ENCODE assay signal across 22 cellular contexts in genomic region chr2:85242321-85242720, GRCh38.
"Had no signal": no experiment of that assay in that cellular context is flagged by ENCODE, and none has a peak within 500 bp of the region (broad histone marks: within the 10 kb centered on the region; RNA-seq: fewer than 3 reads in every experiment).

No MANE protein-coding gene starts in this region.

- H3K9ac ChIP-seq: neural progenitor cell had no signal

- H3K27ac Mint-ChIP-seq: natural killer cell; neural progenitor cell; stimulated activated memory B cell treated with anti-CD40 and anti-IgM and Interleukin-4, amounts not matched to agents 10 μg/mL and 1 μg/mL and 100 μg/mL, for 72 hours; stimulated activated naive CD8-positive, alpha-beta T cell treated with anti-CD3 and anti-CD28 coated beads, Interleukin-15, amount 100 ng/mL, for 72 hours had no signal

- H3K36me3 ChIP-seq: neural progenitor cell, ovary, prostate gland, right lobe of liver, thoracic aorta, uterus had no signal

- H3K4me3 Mint-ChIP-seq: natural killer cell; neural progenitor cell; stimulated activated memory B cell treated with anti-CD40 and anti-IgM and Interleukin-4, amounts not matched to agents 10 μg/mL and 1 μg/mL and 100 μg/mL, for 72 hours; stimulated activated naive CD8-positive, alpha-beta T cell treated with anti-CD3 and anti-CD28 coated beads, Interleukin-15, amount 100 ng/mL, for 72 hours had no signal

- H3K4me2 ChIP-seq: neural progenitor cell had no signal

- H3K27me3 ChIP-seq: neural progenitor cell, ovary, right lobe of liver, uterus had no signal

- H3K9me3 ChIP-seq: mucosa of descending colon, ovary, prostate gland, right lobe of liver, thoracic aorta, uterus had no signal

- ATAC-seq: left colon; mucosa of descending colon; natural killer cell; right lobe of liver; stimulated activated memory B cell treated with anti-CD40 and anti-IgM and Interleukin-4, amounts not matched to agents 10 μg/mL and 1 μg/mL and 100 μg/mL, for 72 hours; stimulated activated naive CD8-positive, alpha-beta T cell treated with anti-CD3 and anti-CD28 coated beads, Interleukin-15, amount 100 ng/mL, for 72 hours had no signal

- DNase-seq: effector CD8-positive, alpha-beta T cell; foreskin melanocyte; head of caudate nucleus; hippocampal formation; left colon; mammary epithelial cell; mucosa of descending colon; natural killer cell; nucleus accumbens; ovary; right lobe of liver; stimulated activated CD4-positive, alpha-beta T cell treated with anti-CD3 and anti-CD28 coated beads, Interleukin-15, amount 100 ng/mL, for 24 hours; stimulated activated CD4-positive, alpha-beta T cell treated with anti-CD3 and anti-CD28 coated beads, Interleukin-1b, Interleukin-23, amount 100 ng/mL, for 48 hours; stimulated activated CD4-positive, alpha-beta T cell treated with anti-CD3 and anti-CD28 coated beads, Interleukin-4, amount 100 ng/mL, for 24 hours; stimulated activated naive CD8-positive, alpha-beta T cell treated with anti-CD3 and anti-CD28 coated beads, Interleukin-15, amount 100 ng/mL, for 72 hours; trophoblast cell had no signal

- H3K4me1 Mint-ChIP-seq: stimulated activated memory B cell treated with anti-CD40 and anti-IgM and Interleukin-4, amounts not matched to agents 10 μg/mL and 1 μg/mL and 100 μg/mL, for 72 hours; stimulated activated naive CD8-positive, alpha-beta T cell treated with anti-CD3 and anti-CD28 coated beads, Interleukin-15, amount 100 ng/mL, for 72 hours had no signal

- H3K4me1 ChIP-seq: prostate gland, right lobe of liver had no signal

- H3K4me3 ChIP-seq: coronary artery, mucosa of descending colon, neural progenitor cell, ovary, prostate gland, right lobe of liver, thoracic aorta, uterus had no signal

- H2AFZ ChIP-seq: neural progenitor cell had no signal

- H3K36me3 Mint-ChIP-seq: natural killer cell; stimulated activated memory B cell treated with anti-CD40 and anti-IgM and Interleukin-4, amounts not matched to agents 10 μg/mL and 1 μg/mL and 100 μg/mL, for 72 hours had no signal

- H3K9me3 Mint-ChIP-seq: natural killer cell; neural progenitor cell; stimulated activated memory B cell treated with anti-CD40 and anti-IgM and Interleukin-4, amounts not matched to agents 10 μg/mL and 1 μg/mL and 100 μg/mL, for 72 hours; stimulated activated naive CD8-positive, alpha-beta T cell treated with anti-CD3 and anti-CD28 coated beads, Interleukin-15, amount 100 ng/mL, for 72 hours had no signal

- H3K27ac ChIP-seq: coronary artery, neural progenitor cell, ovary, prostate gland, right lobe of liver, thoracic aorta, uterus had no signal
